Comparison of ENCODE assay signal across 4 cellular contexts in genomic region chr19:7137120-7137519, GRCh38.
TF ChIP-seq lines count a peak whose summit lies in the region.

No MANE protein-coding gene starts in this region.

TF ChIP-seq in SK-N-SH, 30 proteins besides CTCF, POLR2A, EP300 and RAD21:
- TF ChIP-seq MXI1 (IDR thresholded peaks at IDR 0.05; ENCODE audit: low read depth, low read length) (no peak), RCOR1 (IDR thresholded peaks at IDR 0.05; ENCODE audit: low read length) (no peak), POLR2AphosphoS5 (IDR thresholded peaks at IDR 0.05; ENCODE audit: low read depth, low read length) (no peak), USF1 (IDR thresholded peaks at IDR 0.05; ENCODE audit: borderline replicate concordance, low read depth) (peak; percentile 45; the same call in 1 of the 2 replicates), SIN3A (IDR thresholded peaks at IDR 0.05; ENCODE audit: borderline replicate concordance, low read depth, low read length) (no peak), EZH2phosphoT487 (IDR thresholded peaks at IDR 0.05; ENCODE audit: borderline replicate concordance, low read depth) (no peak), MEF2A (IDR thresholded peaks at IDR 0.05; ENCODE audit: borderline replicate concordance, low read depth) (no peak), RXRA (IDR thresholded peaks at IDR 0.05; ENCODE audit: borderline replicate concordance, low read depth) (no peak), FOXJ3 (CRISPR knock-in tag; IDR thresholded peaks at IDR 0.05) (no peak)

TF ChIP-seq in SK-N-SH treated with all-trans-retinoic acid at 6 μM for 48 hours, 23 proteins besides CTCF, POLR2A, EP300 and RAD21:
- no peak for TF ChIP-seq POU6F1 (CRISPR knock-in tag; IDR thresholded peaks at IDR 0.05; ENCODE audit: borderline replicate concordance, low read depth)
- no peak for TF ChIP-seq BACH2 (CRISPR knock-in tag; IDR thresholded peaks at IDR 0.05; ENCODE audit: borderline replicate concordance)
- no peak for TF ChIP-seq TCF4 (CRISPR knock-in tag; IDR thresholded peaks at IDR 0.05; ENCODE audit: borderline replicate concordance)
- no peak for TF ChIP-seq OSR1 (CRISPR knock-in tag; IDR thresholded peaks at IDR 0.05)
- TF ChIP-seq ZNF8 (CRISPR knock-in tag; IDR thresholded peaks at IDR 0.05), result no peak
- no peak for TF ChIP-seq ESRRG (CRISPR knock-in tag; IDR thresholded peaks at IDR 0.05)
- no peak for TF ChIP-seq GLIS3 (CRISPR knock-in tag; IDR thresholded peaks at IDR 0.05)
- no peak for TF ChIP-seq SNAI2 (CRISPR knock-in tag; IDR thresholded peaks at IDR 0.05)
- no peak for TF ChIP-seq CSDC2 (CRISPR knock-in tag; IDR thresholded peaks at IDR 0.05)
- no peak for TF ChIP-seq TOX (CRISPR knock-in tag; IDR thresholded peaks at IDR 0.05; ENCODE audit: borderline replicate concordance)
- TF ChIP-seq PPARA (CRISPR knock-in tag; IDR thresholded peaks at IDR 0.05; ENCODE audit: borderline replicate concordance), result no peak
- TF ChIP-seq ARNTL (CRISPR knock-in tag; IDR thresholded peaks at IDR 0.05; ENCODE audit: borderline replicate concordance, low read depth), result no peak
- TF ChIP-seq PATZ1 (CRISPR knock-in tag; IDR thresholded peaks at IDR 0.05; ENCODE audit: borderline replicate concordance), result no peak
- TF ChIP-seq ZNF565 (CRISPR knock-in tag; conservative IDR thresholded peaks at IDR 0.05; ENCODE audit: low read depth), result no peak
- no peak for TF ChIP-seq ZNF70 (CRISPR knock-in tag; IDR thresholded peaks at IDR 0.05)
- no peak for TF ChIP-seq ZFP30 (CRISPR knock-in tag; IDR thresholded peaks at IDR 0.05)
- no peak for TF ChIP-seq ISL1 (CRISPR knock-in tag; IDR thresholded peaks at IDR 0.05)
TF ChIP-seq in SK-N-SH treated with all-trans-retinoic acid at 6 μM for 48 hours: peak in this region for 0.

TF ChIP-seq in IMR-90, 13 proteins besides CTCF, POLR2A, EP300 and RAD21:
- TF ChIP-seq RCOR1 (IDR thresholded peaks at IDR 0.05; ENCODE audit: insufficient replicate concordance, low read length) (no peak), MAFK (IDR thresholded peaks at IDR 0.05; ENCODE audit: low read depth, low read length) (no peak), CEBPB (IDR thresholded peaks at IDR 0.05; ENCODE audit: low read depth, low read length) (no peak), FOS (IDR thresholded peaks at IDR 0.05; ENCODE audit: low read depth, low read length) (no peak), USF2 (IDR thresholded peaks at IDR 0.05; ENCODE audit: low read depth, low read length) (peak; percentile 77), MXI1 (IDR thresholded peaks at IDR 0.05; ENCODE audit: borderline replicate concordance, low read depth, low read length) (no peak)
TF ChIP-seq in IMR-90: peak in this region for 1.

TF ChIP-seq in H1, 55 proteins besides CTCF, POLR2A, EP300 and RAD21:
- no peak for TF ChIP-seq MAFK (IDR thresholded peaks at IDR 0.05; ENCODE audit: low read depth, low read length)
- no peak for TF ChIP-seq CHD2 (IDR thresholded peaks at IDR 0.05; ENCODE audit: low read length)
- no peak for TF ChIP-seq YY1 (IDR thresholded peaks at IDR 0.05; ENCODE audit: low read depth, low read length)
- TF ChIP-seq ATF3 (IDR thresholded peaks at IDR 0.05; ENCODE audit: insufficient read depth, low read depth, low read length), result 0 out of 2 replicates have a peak, but pooled peaks have one; percentile 25
- TF ChIP-seq TCF12 (IDR thresholded peaks at IDR 0.05; ENCODE audit: low read depth, low read length), result no peak
- TF ChIP-seq EZH2 (IDR thresholded peaks at IDR 0.05; ENCODE audit: low read depth, low read length, severe bottlenecking), result no peak
- TF ChIP-seq BRCA1 (IDR thresholded peaks at IDR 0.05; ENCODE audit: low read depth, low read length), result no peak
- TF ChIP-seq NANOG (IDR thresholded peaks at IDR 0.05; ENCODE audit: insufficient read depth, low read depth, low read length, poor library complexity, severe bottlenecking), result no peak
- TF ChIP-seq TEAD4 (IDR thresholded peaks at IDR 0.05; ENCODE audit: low read depth, low read length), result no peak
- TF ChIP-seq SP4 (IDR thresholded peaks at IDR 0.05; ENCODE audit: low read length), result no peak
- TF ChIP-seq RFX5 (IDR thresholded peaks at IDR 0.05; ENCODE audit: borderline replicate concordance, low read depth, low read length), result no peak
- no peak for TF ChIP-seq CBX8 (IDR thresholded peaks at IDR 0.05; ENCODE audit: borderline replicate concordance, low read depth, low read length)
- TF ChIP-seq POLR2AphosphoS5 (IDR thresholded peaks at IDR 0.05; ENCODE audit: low read depth, low read length), result no peak
- TF ChIP-seq SUZ12 (IDR thresholded peaks at IDR 0.05; ENCODE audit: low read length), result no peak
- peak; percentile 67 for TF ChIP-seq USF2 (IDR thresholded peaks at IDR 0.05; ENCODE audit: low read length)
- TF ChIP-seq FOSL1 (IDR thresholded peaks at IDR 0.05; ENCODE audit: insufficient read depth, low read depth, low read length), result no peak
- TF ChIP-seq MAX (IDR thresholded peaks at IDR 0.05), result no peak
- TF ChIP-seq JUN (IDR thresholded peaks at IDR 0.05; ENCODE audit: low read depth, low read length), result no peak
